ENCODE assay signal across 34 cellular contexts in the genomic region with DNA sequence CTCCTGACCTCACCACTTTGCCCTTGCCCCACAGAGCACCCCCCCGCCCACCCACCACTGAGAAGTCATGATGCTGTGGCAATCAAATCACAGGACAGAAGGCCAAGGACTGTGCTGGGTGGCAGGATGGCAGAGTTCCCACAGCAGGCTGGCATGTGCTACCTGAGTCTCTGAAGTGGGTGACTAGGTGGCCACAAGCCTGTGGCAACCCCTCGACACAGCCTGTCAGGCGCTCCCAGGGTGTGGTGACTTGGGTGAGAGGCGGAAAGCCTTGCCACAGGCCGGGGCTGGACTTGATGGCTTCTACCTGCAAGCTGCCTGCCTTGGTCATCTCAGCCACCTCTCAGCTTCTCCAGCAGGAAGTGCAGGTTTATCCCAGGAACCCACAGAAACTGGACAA. TPM values are rescaled to one million over a fixed set of nuclear protein-coding genes. Genes with fewer than 3 reads are reported as not detected.
DNase-seq lines count a peak whose midpoint lies in the region; ATAC-seq and TF ChIP-seq lines count a peak whose summit lies in the region.
"Had no signal": no experiment of that assay in that cellular context is flagged by ENCODE, and none has a peak within 500 bp of the region (broad histone marks: within the 10 kb centered on the region; RNA-seq: fewer than 3 reads in every experiment).

No MANE protein-coding gene starts in this region.

- no peaks in the 10 kb centered on the region for H3K9me3 Mint-ChIP-seq in CD4-positive, alpha-beta T cell
- no peaks in the 10 kb centered on the region for H3K9me3 Mint-ChIP-seq in immature natural killer cell
- H3K9me3 Mint-ChIP-seq in activated CD4-positive, alpha-beta memory T cell treated with anti-CD3 and anti-CD28 coated beads, Interleukin-2, amount 10 ng/mL, durations not matched to agents 7 days and 5 days: no peaks in the 10 kb centered on the region
- H3K9me3 Mint-ChIP-seq: activated naive CD4-positive, alpha-beta T cell treated with anti-CD3 and anti-CD28 coated beads, Interleukin-2, amount 50 U/mL, for 72 hours; activated T-helper 1 cell treated with anti-CD3 and anti-CD28 coated beads, Interleukin-12 subunit alpha, Interleukin-12 subunit beta, Interleukin-2, Interleukin-4 antibody, amounts not matched to agents 30 ng/mL and 10 ng/mL and 1 ng/mL, durations not matched to agents 14 hours and 24 hours and 36 hours; endodermal cell; mesothelial cell of epicardium; naive B cell had no signal

- no peaks in the 10 kb centered on the region for H3K4me1 Mint-ChIP-seq in CD4-positive, alpha-beta T cell (ENCODE audit: low read depth)
- H3K4me1 Mint-ChIP-seq in T-helper 17 cell (peaks cover 6% of the 10 kb centered on the region), immature natural killer cell (peaks cover 16 to 20% of the 10 kb centered on the region in 2 donors)
- no peaks in the 10 kb centered on the region for H3K4me1 Mint-ChIP-seq in activated CD4-positive, alpha-beta memory T cell treated with anti-CD3 and anti-CD28 coated beads, Interleukin-2, amount 10 ng/mL, durations not matched to agents 7 days and 5 days
- H3K4me1 Mint-ChIP-seq: B cell, endodermal cell, naive B cell had no signal

- peaks cover 22% of the 10 kb centered on the region for H3K4me1 ChIP-seq in psoas muscle

- DNase-seq in CD4-positive, alpha-beta T cell: no peak
- DNase-seq in T-helper 17 cell (no peak), immature natural killer cell (peak; percentile 45 to 64 (median 58)), psoas muscle (no peak), erythroblast (lab: John Stamatoyannopoulos, UW) (no peak), anterior cingulate cortex (lab: John Stamatoyannopoulos, UW) (no peak)
- no peak for DNase-seq in activated CD4-positive, alpha-beta memory T cell treated with anti-CD3 and anti-CD28 coated beads, Interleukin-2, amount 10 ng/mL, durations not matched to agents 7 days and 5 days
- DNase-seq: ACHN; activated CD4-positive, alpha-beta T cell treated with anti-CD3 and anti-CD28 coated beads, Interleukin-2, amount 50 U/mL, for 48 hours; amygdala; cortex of kidney; DMS153; endodermal cell; foreskin fibroblast; HCEC 1CT; heart left ventricle; Karpas-422; naive B cell; NCI-H1417; NCI-H2029 treated with DMSO at 0.1 percent for 48 hours; NCI-H2227 treated with DMSO at 0.1 percent for 48 hours; NCI-H526; NK-92 treated with Interleukin-12 subunit alpha and Interleukin-12 subunit beta, amount 100 ng/mL, for 24 hours; ovary; SK-N-SH; stimulated activated naive CD4-positive, alpha-beta T cell treated with Interleukin-2 at 50 U/mL for 16 hours had no signal

- peak; percentile 39 for ATAC-seq in CD4-positive, alpha-beta T cell (ENCODE audit: poor library complexity)
- peak; percentile 87 for ATAC-seq in T-helper 17 cell
- no peak for ATAC-seq in psoas muscle
- no peak for ATAC-seq in HG03571 (IDR thresholded peaks at IDR 0.05; ENCODE audit: unreplicated experiment)
- ATAC-seq: heart left ventricle, HepG2 had no signal

- intact Hi-C loops in CD4-positive, alpha-beta T cell (cut with DNase I, micrococcal nuclease): no loop called here
- intact Hi-C loops in psoas muscle (cut with DNase I): loop anchor here in 1 of 2 donors (5.0 kb wide), 2 partner anchors 50 to 65 kb away; no protein-coding TSS in a partner anchor

- no peak overlapping the region for H3K27ac ChIP-seq in CD4-positive, alpha-beta T cell (ENCODE audit: low read depth, low read length)
- peak overlapping the region; percentile 91 for H3K27ac ChIP-seq in psoas muscle
- H3K27ac ChIP-seq: cardiac muscle cell, ovary had no signal

- no peaks in the 10 kb centered on the region for H3K27me3 Mint-ChIP-seq in CD4-positive, alpha-beta T cell
- no peaks in the 10 kb centered on the region for H3K27me3 Mint-ChIP-seq in T-helper 17 cell
- H3K27me3 Mint-ChIP-seq in immature natural killer cell (ENCODE audit: low read depth in 3 of 3): peaks cover 0 to 2% (median 2%) of the 10 kb centered on the region in 3 donors
- no peaks in the 10 kb centered on the region for H3K27me3 Mint-ChIP-seq in activated CD4-positive, alpha-beta memory T cell treated with anti-CD3 and anti-CD28 coated beads, Interleukin-2, amount 10 ng/mL, durations not matched to agents 7 days and 5 days
- H3K27me3 Mint-ChIP-seq: B cell, naive B cell had no signal

- H3K4me3 Mint-ChIP-seq in CD4-positive, alpha-beta T cell: no peak overlapping the region
- H3K4me3 Mint-ChIP-seq in T-helper 17 cell (no peak overlapping the region), immature natural killer cell (peak overlapping the region in 1 of 5 donors; percentile 12)
- H3K4me3 Mint-ChIP-seq in activated CD4-positive, alpha-beta memory T cell treated with anti-CD3 and anti-CD28 coated beads, Interleukin-2, amount 10 ng/mL, durations not matched to agents 7 days and 5 days: no peak overlapping the region
- H3K4me3 Mint-ChIP-seq: activated T-helper 1 cell treated with anti-CD3 and anti-CD28 coated beads, Interleukin-12 subunit alpha, Interleukin-12 subunit beta, Interleukin-2, Interleukin-4 antibody, amounts not matched to agents 30 ng/mL and 10 ng/mL and 1 ng/mL, durations not matched to agents 14 hours and 24 hours and 36 hours; B cell; endodermal cell; mesothelial cell of epicardium; naive B cell had no signal

- WGBS in psoas muscle, 3 donors: 90 to 92% (median 92%) methylated on average over 5 of the region's 5 CpGs

- POLR2A ChIA-PET in CD4-positive, alpha-beta T cell (lab: Charles Lee): no interaction called here
- POLR2A ChIA-PET in activated CD4-positive, alpha-beta memory T cell treated with anti-CD3 and anti-CD28 coated beads, Interleukin-2, amount 10 ng/mL, durations not matched to agents 7 days and 5 days (lab: Charles Lee): no interaction called here

- no peaks in the 10 kb centered on the region for H3K9me3 ChIP-seq in CD4-positive, alpha-beta T cell (ENCODE audit: control insufficient read depth, low read length)
- H3K9me3 ChIP-seq in T-helper 17 cell (ENCODE audit: control insufficient read depth, low read length, poor library complexity, severe bottlenecking) (no peaks in the 10 kb centered on the region), psoas muscle (no peaks in the 10 kb centered on the region)
- H3K9me3 ChIP-seq: esophagus muscularis mucosa, heart left ventricle, ovary, SK-N-SH had no signal

- TF ChIP-seq CTCF in CD4-positive, alpha-beta T cell (IDR thresholded peaks at IDR 0.05): no peak
- TF ChIP-seq CTCF in psoas muscle (IDR thresholded peaks at IDR 0.05): no peak

- H3K4me3 ChIP-seq in psoas muscle: no peak overlapping the region
- H3K4me3 ChIP-seq: cardiac muscle cell, esophagus muscularis mucosa, heart left ventricle, ovary had no signal

- no peaks in the 10 kb centered on the region for H3K36me3 ChIP-seq in psoas muscle (ENCODE audit: insufficient read depth in 1 of 2, low read depth in 1 of 2)
- H3K36me3 ChIP-seq: cardiac muscle cell, esophagus muscularis mucosa, heart left ventricle, ovary had no signal

- no peaks in the 10 kb centered on the region for H3K27me3 ChIP-seq in CD4-positive, alpha-beta T cell (ENCODE audit: control insufficient read depth, insufficient read depth, low read length)
- H3K27me3 ChIP-seq in psoas muscle (ENCODE audit: insufficient read depth in 3 of 3, low read length in 2 of 3): no peaks in the 10 kb centered on the region
- H3K27me3 ChIP-seq: cardiac muscle cell, esophagus muscularis mucosa, heart left ventricle, ovary had no signal

- no peak for TF ChIP-seq POLR2A in erythroblast (IDR thresholded peaks at IDR 0.05; ENCODE audit: low read length)

- H3K36me3 Mint-ChIP-seq in CD4-positive, alpha-beta T cell (ENCODE audit: low read depth): no peaks in the 10 kb centered on the region
- no peaks in the 10 kb centered on the region for H3K36me3 Mint-ChIP-seq in T-helper 17 cell (ENCODE audit: low read depth)
- H3K36me3 Mint-ChIP-seq in immature natural killer cell: no peaks in the 10 kb centered on the region
- H3K36me3 Mint-ChIP-seq in activated CD4-positive, alpha-beta memory T cell treated with anti-CD3 and anti-CD28 coated beads, Interleukin-2, amount 10 ng/mL, durations not matched to agents 7 days and 5 days (ENCODE audit: low read depth): peaks cover 4% of the 10 kb centered on the region
- H3K36me3 Mint-ChIP-seq: activated naive CD4-positive, alpha-beta T cell treated with anti-CD3 and anti-CD28 coated beads, Interleukin-2, amount 50 U/mL, for 72 hours; mesothelial cell of epicardium; naive B cell had no signal

- H3K27ac Mint-ChIP-seq in CD4-positive, alpha-beta T cell: no peak overlapping the region
- H3K27ac Mint-ChIP-seq in T-helper 17 cell: no peak overlapping the region
- peak overlapping the region in 2 of 6 donors; percentile 36 to 74 for H3K27ac Mint-ChIP-seq in immature natural killer cell
- no peak overlapping the region for H3K27ac Mint-ChIP-seq in activated CD4-positive, alpha-beta memory T cell treated with anti-CD3 and anti-CD28 coated beads, Interleukin-2, amount 10 ng/mL, durations not matched to agents 7 days and 5 days
- H3K27ac Mint-ChIP-seq: activated T-helper 1 cell treated with anti-CD3 and anti-CD28 coated beads, Interleukin-12 subunit alpha, Interleukin-12 subunit beta, Interleukin-2, Interleukin-4 antibody, amounts not matched to agents 30 ng/mL and 10 ng/mL and 1 ng/mL, durations not matched to agents 14 hours and 24 hours and 36 hours; B cell; endodermal cell; mesothelial cell of epicardium had no signal

- CTCF ChIA-PET in CD4-positive, alpha-beta T cell (lab: Charles Lee): no interaction called here
- CTCF ChIA-PET in activated CD4-positive, alpha-beta memory T cell treated with anti-CD3 and anti-CD28 coated beads, Interleukin-2, amount 10 ng/mL, durations not matched to agents 7 days and 5 days (lab: Charles Lee): no interaction called here

RNA-seq across cellular contexts. Expression of a gene that starts 15.6 kb away (rescaled TPM):
- total RNA-seq in CD4-positive, alpha-beta T cell: 1 to 10 TPM; 4.8 to 5.2 TPM
- 10 to 100 TPM; 15.8 to 18.6 TPM for total RNA-seq in T-helper 17 cell
- polyA plus RNA-seq in immature natural killer cell: 1 to 10 TPM; 1.2 to 4.3 (median 1.6) TPM
- 10 to 100 TPM in 3 of 4 donors, 1 to 10 TPM in 1; 9.7 to 31.9 (median 17.1) TPM for total RNA-seq in psoas muscle
- polyA plus RNA-seq in psoas muscle: 10 to 100 TPM in 2 of 3 donors, 1 to 10 TPM in 1; 7.4 to 27.6 (median 15.7) TPM
- total RNA-seq in activated CD4-positive, alpha-beta memory T cell treated with anti-CD3 and anti-CD28 coated beads, Interleukin-2, amount 10 ng/mL, durations not matched to agents 7 days and 5 days: 10 to 100 TPM; 40.1 to 40.9 TPM

Comparison
In these comparisons a context has a peak if more than half of its experiments do, and no peak if none do; other contexts are left out.
1. ATAC-seq: peak in CD4-positive, alpha-beta T cell (single experiment) and T-helper 17 cell (single experiment); none in psoas muscle (0 of 4) and HG03571 (single experiment).
2. DNase-seq: peak in immature natural killer cell (3 of 3); none in CD4-positive, alpha-beta T cell (0 of 10), T-helper 17 cell (0 of 3), psoas muscle (0 of 2), erythroblast (0 of 2), anterior cingulate cortex (0 of 58) and activated CD4-positive, alpha-beta memory T cell treated with anti-CD3 and anti-CD28 coated beads, Interleukin-2, amount 10 ng/mL, durations not matched to agents 7 days and 5 days (single experiment).